1 cellular context compared by ENCODE assay signal in genomic region chr12:23354800-23355199, GRCh38.
TF ChIP-seq lines count a peak whose summit lies in the region.

No MANE protein-coding gene starts in this region.

TF ChIP-seq in K562, 482 proteins besides CTCF, POLR2A, EP300 and RAD21 (continued from another document):
- TF ChIP-seq, protein P1, sequence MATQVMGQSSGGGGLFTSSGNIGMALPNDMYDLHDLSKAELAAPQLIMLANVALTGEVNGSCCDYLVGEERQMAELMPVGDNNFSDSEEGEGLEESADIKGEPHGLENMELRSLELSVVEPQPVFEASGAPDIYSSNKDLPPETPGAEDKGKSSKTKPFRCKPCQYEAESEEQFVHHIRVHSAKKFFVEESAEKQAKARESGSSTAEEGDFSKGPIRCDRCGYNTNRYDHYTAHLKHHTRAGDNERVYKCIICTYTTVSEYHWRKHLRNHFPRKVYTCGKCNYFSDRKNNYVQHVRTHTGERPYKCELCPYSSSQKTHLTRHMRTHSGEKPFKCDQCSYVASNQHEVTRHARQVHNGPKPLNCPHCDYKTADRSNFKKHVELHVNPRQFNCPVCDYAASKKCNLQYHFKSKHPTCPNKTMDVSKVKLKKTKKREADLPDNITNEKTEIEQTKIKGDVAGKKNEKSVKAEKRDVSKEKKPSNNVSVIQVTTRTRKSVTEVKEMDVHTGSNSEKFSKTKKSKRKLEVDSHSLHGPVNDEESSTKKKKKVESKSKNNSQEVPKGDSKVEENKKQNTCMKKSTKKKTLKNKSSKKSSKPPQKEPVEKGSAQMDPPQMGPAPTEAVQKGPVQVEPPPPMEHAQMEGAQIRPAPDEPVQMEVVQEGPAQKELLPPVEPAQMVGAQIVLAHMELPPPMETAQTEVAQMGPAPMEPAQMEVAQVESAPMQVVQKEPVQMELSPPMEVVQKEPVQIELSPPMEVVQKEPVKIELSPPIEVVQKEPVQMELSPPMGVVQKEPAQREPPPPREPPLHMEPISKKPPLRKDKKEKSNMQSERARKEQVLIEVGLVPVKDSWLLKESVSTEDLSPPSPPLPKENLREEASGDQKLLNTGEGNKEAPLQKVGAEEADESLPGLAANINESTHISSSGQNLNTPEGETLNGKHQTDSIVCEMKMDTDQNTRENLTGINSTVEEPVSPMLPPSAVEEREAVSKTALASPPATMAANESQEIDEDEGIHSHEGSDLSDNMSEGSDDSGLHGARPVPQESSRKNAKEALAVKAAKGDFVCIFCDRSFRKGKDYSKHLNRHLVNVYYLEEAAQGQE (CRISPR knock-in tag; IDR thresholded peaks at IDR 0.05; ENCODE audit: low read depth), result no peak
- TF ChIP-seq MEIS2 (IDR thresholded peaks at IDR 0.05; ENCODE audit: partially characterized antibody), result peak; percentile 72
- no peak for TF ChIP-seq ZNF766 (CRISPR knock-in tag; conservative IDR thresholded peaks at IDR 0.05)
